In the genomic region with DNA sequence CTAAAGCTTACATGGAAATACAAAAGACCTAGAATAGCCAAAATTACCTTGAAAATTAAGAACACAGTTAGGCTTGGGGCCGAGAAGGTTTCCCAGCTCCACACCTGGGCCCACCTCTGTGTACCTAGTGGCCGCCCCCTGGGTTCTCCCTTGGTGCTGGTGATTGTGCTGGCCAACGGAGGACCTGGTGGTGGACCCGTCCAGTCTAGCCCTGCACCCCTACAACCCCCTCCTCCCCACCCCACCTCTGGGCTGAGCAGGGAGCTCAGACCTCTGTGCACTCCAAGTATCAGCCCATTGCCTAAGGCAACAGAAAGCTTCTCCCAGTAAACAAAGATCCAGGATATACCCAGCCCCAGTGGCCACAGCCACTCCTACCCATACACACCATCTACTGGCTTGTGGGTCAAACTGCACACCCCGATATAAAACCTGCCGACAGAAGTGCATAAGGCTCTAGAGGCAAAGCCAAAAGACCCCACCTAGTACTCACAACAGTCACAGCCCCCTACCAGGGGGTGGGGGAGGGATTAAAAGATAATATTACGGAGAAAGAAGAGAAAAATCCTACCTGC, we compare ENCODE assay signal across 11 cellular contexts.
A peak's percentile ranks its signal among the peaks of the same experiment; 100 is the strongest.
DNase-seq lines count a peak whose midpoint lies in the region; ATAC-seq and TF ChIP-seq lines count a peak whose summit lies in the region.
"Had no signal": no experiment of that assay in that cellular context is flagged by ENCODE, and none has a peak within 500 bp of the region (broad histone marks: within the 10 kb centered on the region; RNA-seq: fewer than 3 reads in every experiment).

No MANE protein-coding gene starts in this region.

- DNase-seq in NCI-H1105 treated with DMSO at 0.1 percent for 48 hours (lab: John Stamatoyannopoulos, UW) (peak; percentile 5), NCI-H1105 (lab: John Stamatoyannopoulos, UW) (no peak), NB4 (ENCODE audit: low read depth) (peak; percentile 42), pons (ENCODE audit: low spot score) (peak; percentile 20), activated gamma-delta T cell treated with Interleukin-2 at 50 U/mL for 16 hours (no peak)
- DNase-seq in activated CD4-positive, CD25-positive, alpha-beta regulatory T cell (lab: John Stamatoyannopoulos, UW) = no peak
- DNase-seq: activated naive CD4-positive, alpha-beta T cell treated with anti-CD3 and anti-CD28 coated beads, Interleukin-2, amount 10 ng/mL, durations not matched to agents 7 days and 5 days; NCI-H2029 treated with DMSO at 0.1 percent for 48 hours; T-helper 9 cell had no signal

- peak; percentile 5 for ATAC-seq in esophagus mucosa
- ATAC-seq in GM19463 (IDR thresholded peaks at IDR 0.05; ENCODE audit: unreplicated experiment) = no peak

- peak; percentile 43 for TF ChIP-seq CTCF in NB4 (IDR thresholded peaks at IDR 0.05; ENCODE audit: low read depth, low read length)

- H3K4me3 ChIP-seq in NB4 (ENCODE audit: low read depth, low read length) = no peak overlapping the region

- no peak for TF ChIP-seq POLR2A in NB4 (IDR thresholded peaks at IDR 0.05; ENCODE audit: extremely low read depth, insufficient read length)

Comparison
In these comparisons a context has a peak if more than half of its experiments do, and no peak if none do; other contexts are left out.
1. DNase-seq: peak in NCI-H1105 treated with DMSO at 0.1 percent for 48 hours (single experiment), NB4 (single experiment) and pons (single experiment); none in NCI-H1105 (single experiment), activated gamma-delta T cell treated with Interleukin-2 at 50 U/mL for 16 hours (single experiment) and activated CD4-positive, CD25-positive, alpha-beta regulatory T cell (0 of 4).